In the genomic region with DNA sequence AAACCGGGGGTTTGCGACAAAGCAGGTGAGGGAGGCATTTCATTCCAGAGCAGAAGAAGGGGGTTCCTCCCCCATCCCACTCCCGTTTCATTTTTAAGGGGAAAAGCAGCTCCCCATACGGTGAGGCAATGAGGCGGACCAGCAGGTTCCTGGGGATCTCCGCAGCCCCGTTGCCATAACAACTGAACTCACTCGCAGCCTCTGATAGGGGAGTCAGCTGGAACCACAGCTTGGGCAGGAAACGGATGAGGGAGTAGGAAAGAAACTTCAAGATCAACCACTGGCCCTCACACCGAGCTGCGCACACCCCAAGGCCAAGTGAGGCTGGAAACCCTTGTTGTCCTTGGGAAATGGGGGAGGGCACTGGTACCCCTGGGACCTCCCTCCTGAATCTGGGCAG, we compare ENCODE assay signal across 8 cellular contexts.
DNase-seq lines count a peak whose midpoint lies in the region; ATAC-seq, FAIRE-seq and TF ChIP-seq lines count a peak whose summit lies in the region.
"Not testable (repeated sequence)": the region's sequence is repeated elsewhere in the genome, so short reads cannot be mapped to it uniquely, and the experiment has no call there.

No MANE protein-coding gene starts in this region.

- intact Hi-C loops in IMR-90 (cut with micrococcal nuclease); natural killer cell (cut with micrococcal nuclease): not testable (repeated sequence)

- not testable (repeated sequence) for H2BK15ac ChIP-seq in IMR-90 (ENCODE audit: low read depth, low read length); H1 (ENCODE audit: low read length)

- not testable (repeated sequence) for H3K4me2 ChIP-seq in IMR-90 (ENCODE audit: low read depth, low read length)
- peak overlapping the region in 1 of 2 experiments; percentile 50; a peak in 1 of 4 replicates for H3K4me2 ChIP-seq in H1 (ENCODE audit: insufficient read depth in 1 of 2, low read depth in 2 of 2, low read length in 2 of 2)

- CTCF ChIA-PET in IMR-90 (lab: Yijun Ruan, JAX); H1 (lab: Charles Lee; ENCODE audit: partially characterized antibody): not testable (repeated sequence)

- H3K27ac ChIP-seq in IMR-90 (ENCODE audit: insufficient read depth, low read length); H1 (ENCODE audit: low read depth, low read length): not testable (repeated sequence)

- not testable (repeated sequence) for H3K4me1 ChIP-seq in IMR-90 (ENCODE audit: control insufficient read depth, insufficient read depth, low read length); H1 (replicated peaks in 1 of 4; ENCODE audit: control insufficient read depth in 3 of 4, insufficient read depth in 4 of 4, low read length in 3 of 4)

- not testable (repeated sequence) for H3K23ac ChIP-seq in IMR-90 (ENCODE audit: low read depth, low read length); H1 (ENCODE audit: insufficient read length)

- H3K14ac ChIP-seq in IMR-90 (replicated peaks; ENCODE audit: low read depth, low read length); H1 (ENCODE audit: insufficient read length): not testable (repeated sequence)

- in situ Hi-C loops in IMR-90 (cut with MboI; ENCODE audit: low sequenced_read_pairs) = not testable (repeated sequence)

- H2BK120ac ChIP-seq in IMR-90 (ENCODE audit: low read depth, low read length); H1 (replicated peaks; ENCODE audit: low read depth, low read length): not testable (repeated sequence)

- not testable (repeated sequence) for H4K91ac ChIP-seq in IMR-90 (ENCODE audit: insufficient read depth, low read depth, low read length); H1 (replicated peaks; ENCODE audit: insufficient read length, low read length)

- POLR2A ChIA-PET in IMR-90 (lab: Charles Lee; ENCODE audit: unreplicated experiment); H1 (lab: Charles Lee; ENCODE audit: partially characterized antibody): not testable (repeated sequence)

- not testable (repeated sequence) for H3K4me1 Mint-ChIP-seq in natural killer cell

- not testable (repeated sequence) for H3K27me3 Mint-ChIP-seq in natural killer cell (ENCODE audit: low read depth in 2 of 2)

- dilution Hi-C loops in IMR-90 (cut with HindIII; ENCODE audit: low sequenced_read_pairs, unreplicated experiment) = not testable (repeated sequence)

- WGBS in IMR-90 (ENCODE audit: extremely low coverage in 2 of 2, insufficient read length in 1 of 2), 2 experiments = no CpG with 5 or more reads among the region's 11 CpGs
- WGBS in H1 (ENCODE audit: extremely low coverage in 1 of 2, insufficient coverage in 1 of 2, insufficient read length in 1 of 2, insufficient replicate concordance in 2 of 2, low coverage in 1 of 2, low lambda C conversion rate in 2 of 2, missing lambda C conversion rate in 1 of 2), 2 experiments = 5% methylated on average over 8 of the region's 11 CpGs; no CpG with 5 or more reads in 1 of the 2 experiments

- not testable (repeated sequence) for H4K5ac ChIP-seq in IMR-90 (ENCODE audit: low read depth, low read length); H1 (ENCODE audit: insufficient read length, low read depth, low read length)

- not testable (repeated sequence) for H3K36me3 Mint-ChIP-seq in natural killer cell

- H3K27ac Mint-ChIP-seq in natural killer cell = peak overlapping the region; percentile 67 to 86

- not testable (repeated sequence) for H3K18ac ChIP-seq in IMR-90 (ENCODE audit: low read depth, low read length); H1 (ENCODE audit: extremely low read depth, low read length)

- H3K23me2 ChIP-seq in H1 (ENCODE audit: low read depth, low read length) = not testable (repeated sequence)

- not testable (repeated sequence) for H2AK5ac ChIP-seq in IMR-90 (ENCODE audit: low read depth, low read length); H1 (ENCODE audit: low read depth, low read length)

- not testable (repeated sequence) for H3K9me1 ChIP-seq in IMR-90 (ENCODE audit: insufficient read depth, low read length)

- not testable (repeated sequence) for H3K9me3 ChIP-seq in IMR-90 (ENCODE audit: control insufficient read depth, insufficient read depth, low read length); H1 (ENCODE audit: insufficient read depth in 2 of 2, low read depth in 1 of 2, low read length in 1 of 2)

- H3K36me3 ChIP-seq in IMR-90 (ENCODE audit: control insufficient read depth, insufficient read depth, low read length); H1 (ENCODE audit: control insufficient read depth in 2 of 4, insufficient read depth in 4 of 4, low read length in 3 of 4): not testable (repeated sequence)

- BruUV-seq in IMR-90 (replicated peaks; lab: Mats Ljungman, UMichigan) = not testable (repeated sequence)

- H3K27me3 ChIP-seq in IMR-90 (ENCODE audit: control insufficient read depth, insufficient read depth, low read length); H1 (replicated peaks in 1 of 4; ENCODE audit: control insufficient read depth in 3 of 4, extremely low read depth in 1 of 4, insufficient read depth in 3 of 4, low read length in 3 of 4): not testable (repeated sequence)

- not testable (repeated sequence) for H4K20me1 ChIP-seq in IMR-90 (ENCODE audit: insufficient read depth, low read length); H1 (replicated peaks in 1 of 2; ENCODE audit: control insufficient read depth in 1 of 2, insufficient read depth in 2 of 2, low read length in 2 of 2)

- not testable (repeated sequence) for H3K9ac ChIP-seq in IMR-90 (ENCODE audit: low read depth, low read length); H1 (replicated peaks in 1 of 4; ENCODE audit: extremely low read depth in 1 of 4, low read depth in 3 of 4, low read length in 3 of 4)

- peak overlapping the region; percentile 60 for H3K4me3 Mint-ChIP-seq in natural killer cell

- not testable (repeated sequence) for TF ChIP-seq RAD21 in IMR-90 (IDR thresholded peaks at IDR 0.05; ENCODE audit: low read length); H1 (IDR thresholded peaks at IDR 0.05 in 1 of 2, conservative IDR thresholded peaks at IDR 0.05 in 1 of 2; ENCODE audit: low read depth in 2 of 2, low read length in 2 of 2)

- H2AFZ ChIP-seq in IMR-90 (replicated peaks; ENCODE audit: low read length, poor library complexity); H1 (ENCODE audit: low read length): not testable (repeated sequence)

- not testable (repeated sequence) for H3K4ac ChIP-seq in IMR-90 (ENCODE audit: low read depth, low read length); H1 (replicated peaks; ENCODE audit: insufficient read length, low read depth, low read length)

- H2BK20ac ChIP-seq in IMR-90 (ENCODE audit: low read depth, low read length); H1 (ENCODE audit: low read length): not testable (repeated sequence)

- H3K56ac ChIP-seq in IMR-90 (ENCODE audit: extremely low read depth, insufficient read depth, low read length); H1 (replicated peaks; ENCODE audit: insufficient read length, low read depth, low read length): not testable (repeated sequence)

- not testable (repeated sequence) for H3K4me3 ChIP-seq in IMR-90 (ENCODE audit: insufficient read depth, low read depth, low read length); H1 (ENCODE audit: extremely low read depth in 1 of 4, insufficient read depth in 2 of 4, low read depth in 3 of 4, low read length in 4 of 4)

- FAIRE-seq in H1 (lab: Jason Lieb, UNC) = not testable (repeated sequence)

- H3K79me1 ChIP-seq in IMR-90 (ENCODE audit: low read depth in 1 of 2, low read length in 2 of 2); H1 (ENCODE audit: low read depth, low read length): not testable (repeated sequence)

- peak; percentile 34 for DNase-seq in DMS 273 treated with DMSO at 0.1 percent for 48 hours (lab: John Stamatoyannopoulos, UW)
- peak; percentile 78 for DNase-seq in IMR-90
- DNase-seq in RPMI8226 = peak; percentile 58
- peak; percentile 38 for DNase-seq in activated T-cell treated with anti-CD3 and anti-CD28 coated beads for 4 hours
- DNase-seq in H1 (ENCODE audit: low read depth in 1 of 2, low spot score in 2 of 2) = peak; percentile 27 to 73
- peak; percentile 67 for DNase-seq in natural killer cell
- peak; percentile 53 to 64 for DNase-seq in stimulated activated CD8-positive, alpha-beta memory T cell treated with anti-CD3 and anti-CD28 coated beads, Interleukin-7, amount 100 ng/mL, for 48 hours (ENCODE audit: extremely low read depth in 1 of 2, low read depth in 1 of 2)

- H2BK12ac ChIP-seq in H1 (ENCODE audit: low read depth, low read length) = not testable (repeated sequence)

- H4K8ac ChIP-seq in IMR-90 (ENCODE audit: low read depth in 2 of 2, low read length in 2 of 2) = 0 out of 4 replicates have a peak overlapping the region, but pooled peaks of 1 of the 2 experiments have one; percentile 42
- H4K8ac ChIP-seq in H1 (ENCODE audit: extremely low read depth, insufficient read depth, low read length) = not testable (repeated sequence)

- ATAC-seq in GM21529 (IDR thresholded peaks at IDR 0.05; ENCODE audit: unreplicated experiment) (peak; percentile 91), IMR-90 (ENCODE audit: low read depth) (peak; percentile 46), natural killer cell (peak; percentile 84 to 92 (median 87))

- TF ChIP-seq CTCF in IMR-90 (conservative IDR thresholded peaks at IDR 0.05; ENCODE audit: low read depth, low read length); H1 (IDR thresholded peaks at IDR 0.05; ENCODE audit: control extremely low read depth in 1 of 3, insufficient read depth in 1 of 3, low read depth in 1 of 3, low read length in 3 of 3); natural killer cell (IDR thresholded peaks at IDR 0.05): not testable (repeated sequence)

- not testable (repeated sequence) for H3K79me2 ChIP-seq in H1 (ENCODE audit: control insufficient read depth in 1 of 2, insufficient read depth in 2 of 2, low read length in 2 of 2)

- not testable (repeated sequence) for H3K9me3 Mint-ChIP-seq in natural killer cell

- not testable (repeated sequence) for H2AK9ac ChIP-seq in IMR-90 (replicated peaks; ENCODE audit: low read depth, low read length, poor library complexity)

- TF ChIP-seq EP300 in H1 (IDR thresholded peaks at IDR 0.05; ENCODE audit: borderline replicate concordance in 1 of 2, low read depth in 2 of 2, low read length in 2 of 2) = not testable (repeated sequence)

- not testable (repeated sequence) for H2BK5ac ChIP-seq in IMR-90 (ENCODE audit: low read depth, low read length, poor library complexity, severe bottlenecking); H1 (ENCODE audit: low read depth, low read length)

- not testable (repeated sequence) for TF ChIP-seq POLR2A in IMR-90 (IDR thresholded peaks at IDR 0.05; ENCODE audit: low read depth, low read length); H1 (IDR thresholded peaks at IDR 0.05; ENCODE audit: control extremely low read depth in 1 of 2, low read depth in 2 of 2, low read length in 2 of 2)
